ENCODE assay signal across 8 cellular contexts in the genomic region with DNA sequence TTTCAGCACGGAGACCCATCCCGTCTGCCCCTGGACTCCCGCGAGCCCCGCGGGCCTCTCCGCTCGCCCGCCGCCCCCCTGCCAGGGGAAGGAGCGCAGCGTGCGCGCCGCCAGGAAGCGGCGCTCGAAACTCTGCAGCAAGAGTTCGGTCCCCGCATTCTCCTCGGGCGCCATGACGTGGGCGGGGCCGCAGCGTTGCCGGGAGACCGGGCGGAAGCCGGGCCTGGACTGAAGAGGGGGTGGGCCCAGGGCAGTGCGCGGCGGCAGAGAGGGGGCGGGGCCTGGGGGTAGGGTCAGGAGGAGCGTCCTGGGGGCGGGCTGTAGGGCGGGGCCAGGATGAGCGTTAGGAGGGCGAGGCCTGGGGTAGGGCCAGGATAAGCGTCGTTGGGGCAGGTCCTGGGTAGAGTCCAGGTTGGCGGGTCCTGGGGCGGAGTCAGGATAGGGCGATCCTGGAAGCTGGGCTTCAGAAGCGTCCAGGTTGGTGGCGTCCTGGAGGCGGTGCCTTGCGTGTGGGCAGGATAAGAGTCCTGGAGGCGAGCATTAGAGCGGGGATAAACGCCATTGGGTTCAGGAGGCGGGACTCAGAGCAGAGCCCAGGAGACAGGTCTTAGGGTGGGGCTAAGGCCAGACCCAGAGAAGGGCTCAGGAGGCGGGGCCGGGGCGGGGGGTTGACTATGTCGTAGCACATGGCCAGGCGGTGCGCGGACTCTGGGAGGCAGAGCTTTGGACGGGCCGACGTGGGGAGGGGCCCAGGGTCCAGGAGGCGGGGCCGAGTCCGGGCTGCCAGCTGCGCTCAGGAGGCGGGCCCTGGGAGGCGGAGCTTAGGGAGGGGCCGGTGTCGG.
DNase-seq lines count a peak whose midpoint lies in the region; ATAC-seq and TF ChIP-seq lines count a peak whose summit lies in the region.
"Not testable (repeated sequence)": the region's sequence is repeated elsewhere in the genome, so short reads cannot be mapped to it uniquely, and the experiment has no call there.

No MANE protein-coding gene starts in this region.

- peak overlapping the region; percentile 76 for H3K27ac ChIP-seq in epithelial cell of prostate

- POLR2A ChIA-PET in Caco-2 (lab: Charles Lee): not testable (repeated sequence)

- H3K4me3 ChIP-seq in Caco-2 (ENCODE audit: low read depth, low read length) (peak overlapping the region; percentile 74), mononuclear cell (ENCODE audit: low read length) (peak overlapping the region; percentile 52)

- CTCF ChIA-PET in Caco-2 (lab: Charles Lee): interaction anchor here (1.3 kb wide), 1 partner anchor 243 kb away, joined by 3 read pairs; no protein-coding TSS in a partner anchor

- H3K9me3 Mint-ChIP-seq in Caco-2 (ENCODE audit: unreplicated experiment): not testable (repeated sequence)

- not testable (repeated sequence) for H3K4me1 ChIP-seq in Caco-2; mononuclear cell (ENCODE audit: insufficient read depth, low read length)

- H3K27me3 ChIP-seq in Caco-2 (replicated peaks; ENCODE audit: control insufficient read depth, insufficient read depth, low read length); mononuclear cell (ENCODE audit: insufficient read depth, low read length): not testable (repeated sequence)

- ATAC-seq in GM21529 (IDR thresholded peaks at IDR 0.05; ENCODE audit: unreplicated experiment): peak; percentile 98

- not testable (repeated sequence) for H3K9me3 ChIP-seq in Caco-2; mononuclear cell (ENCODE audit: low read depth, low read length)

- not testable (repeated sequence) for TF ChIP-seq CTCF in Caco-2 (IDR thresholded peaks at IDR 0.05; ENCODE audit: insufficient read depth in 1 of 2, low read depth in 1 of 2, low read length in 1 of 2, severe bottlenecking in 1 of 2, unreplicated experiment in 1 of 2)

- H3K27me3 Mint-ChIP-seq in Caco-2 (ENCODE audit: insufficient read depth, unreplicated experiment): not testable (repeated sequence)

- peak overlapping the region; percentile 96 for H3K27ac Mint-ChIP-seq in Caco-2 (ENCODE audit: unreplicated experiment)

- peak overlapping the region; percentile 83 for H3K4me3 Mint-ChIP-seq in Caco-2 (ENCODE audit: unreplicated experiment)

- DNase-seq in Caco-2 (peak; percentile 98 to 99), HuH-7.5 (ENCODE audit: low spot score) (peak; percentile 22), OCI-M2 (lab: John Stamatoyannopoulos, UW; ENCODE audit: unreplicated experiment) (peak; percentile 58), epithelial cell of prostate (ENCODE audit: low read depth, low spot score) (peak; percentile 96)
- peak; percentile 96 for DNase-seq in activated T-cell treated with anti-CD3 and anti-CD28 coated beads, Interleukin-2, amount 50 U/mL, for 1 hour
- DNase-seq in stimulated activated CD8-positive, alpha-beta memory T cell treated with anti-CD3 and anti-CD28 coated beads, Interleukin-2, amount 100 ng/mL, for 1 hour (ENCODE audit: low read depth in 2 of 2): peak; percentile 94 to 98

- not testable (repeated sequence) for BruUV-seq in Caco-2 (replicated peaks; lab: Mats Ljungman, UMichigan)

- H3K36me3 ChIP-seq in Caco-2 (ENCODE audit: control insufficient read depth, insufficient read depth, low read length): not testable (repeated sequence)

- H3K36me3 Mint-ChIP-seq in Caco-2 (ENCODE audit: insufficient read depth, unreplicated experiment): not testable (repeated sequence)

- intact Hi-C loops in Caco-2 (cut with micrococcal nuclease; ENCODE audit: unreplicated experiment): loop anchor here (2.0 to 10.0 kb wide), 2 partner anchors 42 to 120 kb away; no protein-coding TSS in a partner anchor

- H3K4me1 Mint-ChIP-seq in Caco-2 (ENCODE audit: low read depth, unreplicated experiment): not testable (repeated sequence)

Comparison
In these comparisons a context has a peak if more than half of its experiments do, and no peak if none do; other contexts are left out.
1. Peak in every context shown above with its lines: DNase-seq, ATAC-seq, H3K4me3 ChIP-seq and H3K27ac ChIP-seq.
2. DNase-seq: peak in every context shown above with its lines; median percentile 98 in Caco-2; 96 in activated T-cell treated with anti-CD3 and anti-CD28 coated beads, Interleukin-2, amount 50 U/mL, for 1 hour; 96 in epithelial cell of prostate; 96 in stimulated activated CD8-positive, alpha-beta memory T cell treated with anti-CD3 and anti-CD28 coated beads, Interleukin-2, amount 100 ng/mL, for 1 hour; 58 in OCI-M2; 22 in HuH-7.5.